Comparison of ENCODE assay signal across 19 cellular contexts in genomic region chr22:47015589-47016178, GRCh38.
"Had no signal": no experiment of that assay in that cellular context is flagged by ENCODE, and none has a peak within 500 bp of the region (broad histone marks: within the 10 kb centered on the region; RNA-seq: fewer than 3 reads in every experiment).

No MANE protein-coding gene starts in this region.

- H3K9me3 Mint-ChIP-seq: activated naive CD4-positive, alpha-beta T cell treated with anti-CD3 and anti-CD28 coated beads for 36 hours; activated T-cell treated with anti-CD3 and anti-CD28 coated beads, Interleukin-2, amount 50 U/mL, for 72 hours; natural killer cell had no signal

- DNase-seq: activated naive CD4-positive, alpha-beta T cell treated with anti-CD3 and anti-CD28 coated beads for 36 hours; activated T-cell treated with anti-CD3 and anti-CD28 coated beads for 4 hours; activated T-cell treated with anti-CD3 and anti-CD28 coated beads, Interleukin-2, amount 50 U/mL, for 72 hours; amniotic stem cell; caudate nucleus; foreskin fibroblast; hippocampal formation; left colon; natural killer cell; pancreas; psoas muscle; stimulated activated CD4-positive, alpha-beta T cell treated with anti-CD3 and anti-CD28 coated beads, Interleukin-15, amount 100 ng/mL, for 24 hours; stimulated activated CD4-positive, alpha-beta T cell treated with anti-CD3 and anti-CD28 coated beads, Interleukin-2, amount 100 ng/mL, for 24 hours; stimulated activated naive CD4-positive, alpha-beta T cell; T-helper 2 cell had no signal

- H3K4me3 Mint-ChIP-seq: activated naive CD4-positive, alpha-beta T cell treated with anti-CD3 and anti-CD28 coated beads for 36 hours; activated T-cell treated with anti-CD3 and anti-CD28 coated beads, Interleukin-2, amount 50 U/mL, for 72 hours; natural killer cell; WTC11 had no signal

- H3K4me1 ChIP-seq: pancreas, psoas muscle had no signal

- ATAC-seq: activated T-cell treated with anti-CD3 and anti-CD28 coated beads, Interleukin-2, amount 50 U/mL, for 72 hours; left colon; natural killer cell; pancreas; psoas muscle; WTC11 had no signal

- H3K27ac ChIP-seq: neutrophil, pancreas, psoas muscle, thoracic aorta, upper lobe of left lung had no signal

- H3K36me3 Mint-ChIP-seq: natural killer cell had no signal

- H3K27ac Mint-ChIP-seq: activated naive CD4-positive, alpha-beta T cell treated with anti-CD3 and anti-CD28 coated beads for 36 hours; activated T-cell treated with anti-CD3 and anti-CD28 coated beads, Interleukin-2, amount 50 U/mL, for 72 hours; natural killer cell; WTC11 had no signal

- H3K9me3 ChIP-seq: neutrophil, pancreas, psoas muscle, thoracic aorta, upper lobe of left lung had no signal

- H3K4me3 ChIP-seq: pancreas, psoas muscle, thoracic aorta, upper lobe of left lung had no signal

- H3K27me3 ChIP-seq: neutrophil, pancreas, upper lobe of left lung had no signal

- H3K36me3 ChIP-seq: pancreas, thoracic aorta had no signal
